ENCODE assay signal across 1 cellular context in genomic region chr11:19252394-19253148, GRCh38.
TF ChIP-seq lines count a peak whose summit lies in the region.

No MANE protein-coding gene starts in this region.

TF ChIP-seq in K562, 482 proteins besides CTCF, POLR2A, EP300 and RAD21:
- TF ChIP-seq NR3C1 (CRISPR knock-in tag; IDR thresholded peaks at IDR 0.05) (no peak), RBM25 (IDR thresholded peaks at IDR 0.05; ENCODE audit: low read depth, low read length, severe bottlenecking) (peak; percentile 82), ZNF184 (CRISPR knock-in tag; IDR thresholded peaks at IDR 0.05) (no peak), NCOR1 (IDR thresholded peaks at IDR 0.05) (no peak), CBX3 (IDR thresholded peaks at IDR 0.05; ENCODE audit: borderline replicate concordance in 1 of 2, low read length in 2 of 2) (no peak), PTRF (tag; IDR thresholded peaks at IDR 0.05) (no peak), STAT6 (CRISPR knock-in tag; IDR thresholded peaks at IDR 0.05) (no peak), ZNF395 (CRISPR knock-in tag; IDR thresholded peaks at IDR 0.05) (no peak), U2AF1 (optimal IDR thresholded peaks at IDR 0.05; ENCODE audit: low read depth, low read length) (no peak), TRIM25 (IDR thresholded peaks at IDR 0.05; ENCODE audit: borderline replicate concordance) (no peak), RNF219 (CRISPR knock-in tag; IDR thresholded peaks at IDR 0.05) (no peak), BCOR (IDR thresholded peaks at IDR 0.05) (peak; percentile 35; the same call in 1 of the 2 replicates), RBM14 (IDR thresholded peaks at IDR 0.05; ENCODE audit: borderline replicate concordance, insufficient read depth, low read depth, low read length) (no peak), MTA1 (IDR thresholded peaks at IDR 0.05; ENCODE audit: borderline replicate concordance) (no peak), NCOA1 (IDR thresholded peaks at IDR 0.05; ENCODE audit: low read depth) (no peak), EP400 (IDR thresholded peaks at IDR 0.05) (no peak), ZC3H11A (IDR thresholded peaks at IDR 0.05; ENCODE audit: low read depth, low read length) (no peak), ZNF764 (CRISPR knock-in tag; IDR thresholded peaks at IDR 0.05; ENCODE audit: low read depth) (no peak), KDM1A (IDR thresholded peaks at IDR 0.05) (0 out of 4 replicates have a peak, but pooled peaks of 1 of the 2 experiments have one; percentile 18), FOXK1 (CRISPR knock-in tag; IDR thresholded peaks at IDR 0.05; ENCODE audit: borderline replicate concordance) (no peak), ZBTB40 (IDR thresholded peaks at IDR 0.05) (no peak), ZBTB40 (CRISPR knock-in tag; IDR thresholded peaks at IDR 0.05) (no peak), CREM (IDR thresholded peaks at IDR 0.05; ENCODE audit: low read depth) (no peak), ZNF717 (CRISPR knock-in tag; IDR thresholded peaks at IDR 0.05) (no peak)
